Comparison of ENCODE assay signal across 1 cellular context in genomic region chr11:17845431-17845881, GRCh38.
TF ChIP-seq lines count a peak whose summit lies in the region.

No MANE protein-coding gene starts in this region.

TF ChIP-seq in SK-N-SH, 30 proteins besides CTCF, POLR2A, EP300 and RAD21 (continued from another document):
- TF ChIP-seq, protein P1, sequence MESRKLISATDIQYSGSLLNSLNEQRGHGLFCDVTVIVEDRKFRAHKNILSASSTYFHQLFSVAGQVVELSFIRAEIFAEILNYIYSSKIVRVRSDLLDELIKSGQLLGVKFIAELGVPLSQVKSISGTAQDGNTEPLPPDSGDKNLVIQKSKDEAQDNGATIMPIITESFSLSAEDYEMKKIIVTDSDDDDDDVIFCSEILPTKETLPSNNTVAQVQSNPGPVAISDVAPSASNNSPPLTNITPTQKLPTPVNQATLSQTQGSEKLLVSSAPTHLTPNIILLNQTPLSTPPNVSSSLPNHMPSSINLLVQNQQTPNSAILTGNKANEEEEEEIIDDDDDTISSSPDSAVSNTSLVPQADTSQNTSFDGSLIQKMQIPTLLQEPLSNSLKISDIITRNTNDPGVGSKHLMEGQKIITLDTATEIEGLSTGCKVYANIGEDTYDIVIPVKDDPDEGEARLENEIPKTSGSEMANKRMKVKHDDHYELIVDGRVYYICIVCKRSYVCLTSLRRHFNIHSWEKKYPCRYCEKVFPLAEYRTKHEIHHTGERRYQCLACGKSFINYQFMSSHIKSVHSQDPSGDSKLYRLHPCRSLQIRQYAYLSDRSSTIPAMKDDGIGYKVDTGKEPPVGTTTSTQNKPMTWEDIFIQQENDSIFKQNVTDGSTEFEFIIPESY (IDR thresholded peaks at IDR 0.05; ENCODE audit: borderline replicate concordance, low read depth): no peak
- TF ChIP-seq RFX5 (IDR thresholded peaks at IDR 0.05; ENCODE audit: low read length): no peak; the same call in 1 of the 2 replicates
- TF ChIP-seq SIN3A (IDR thresholded peaks at IDR 0.05; ENCODE audit: borderline replicate concordance, low read depth, low read length): no peak
- TF ChIP-seq GATA2 (CRISPR knock-in tag; IDR thresholded peaks at IDR 0.05): no peak
- no peak for TF ChIP-seq USF2 (IDR thresholded peaks at IDR 0.05; ENCODE audit: borderline replicate concordance, low read depth, low read length)
- no peak for TF ChIP-seq RXRA (IDR thresholded peaks at IDR 0.05; ENCODE audit: borderline replicate concordance, low read depth)
- no peak for TF ChIP-seq CHD2 (IDR thresholded peaks at IDR 0.05; ENCODE audit: low read length, partially characterized antibody)
- no peak for TF ChIP-seq TAF1 (IDR thresholded peaks at IDR 0.05; ENCODE audit: borderline replicate concordance, low read depth, low read length)
- no peak for TF ChIP-seq FOXJ3 (CRISPR knock-in tag; IDR thresholded peaks at IDR 0.05)
- no peak for TF ChIP-seq REST (IDR thresholded peaks at IDR 0.05; ENCODE audit: low read depth, low read length)
- no peak for TF ChIP-seq MAX (IDR thresholded peaks at IDR 0.05; ENCODE audit: low read depth)
- peak; percentile 73 for TF ChIP-seq TCF12 (IDR thresholded peaks at IDR 0.05)
- TF ChIP-seq FOSL2 (IDR thresholded peaks at IDR 0.05; ENCODE audit: borderline replicate concordance, low read depth): peak; percentile 93
- TF ChIP-seq MXI1 (IDR thresholded peaks at IDR 0.05; ENCODE audit: low read depth, low read length): no peak
- no peak for TF ChIP-seq YY1 (IDR thresholded peaks at IDR 0.05; ENCODE audit: low read depth)
- peak; percentile 20; the same call in 1 of the 2 replicates for TF ChIP-seq POLR2AphosphoS5 (IDR thresholded peaks at IDR 0.05; ENCODE audit: low read depth, low read length)
- TF ChIP-seq, protein P2, sequence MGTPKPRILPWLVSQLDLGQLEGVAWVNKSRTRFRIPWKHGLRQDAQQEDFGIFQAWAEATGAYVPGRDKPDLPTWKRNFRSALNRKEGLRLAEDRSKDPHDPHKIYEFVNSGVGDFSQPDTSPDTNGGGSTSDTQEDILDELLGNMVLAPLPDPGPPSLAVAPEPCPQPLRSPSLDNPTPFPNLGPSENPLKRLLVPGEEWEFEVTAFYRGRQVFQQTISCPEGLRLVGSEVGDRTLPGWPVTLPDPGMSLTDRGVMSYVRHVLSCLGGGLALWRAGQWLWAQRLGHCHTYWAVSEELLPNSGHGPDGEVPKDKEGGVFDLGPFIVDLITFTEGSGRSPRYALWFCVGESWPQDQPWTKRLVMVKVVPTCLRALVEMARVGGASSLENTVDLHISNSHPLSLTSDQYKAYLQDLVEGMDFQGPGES (IDR thresholded peaks at IDR 0.05; ENCODE audit: low read depth, low read length): no peak
- TF ChIP-seq SMC3 (IDR thresholded peaks at IDR 0.05; ENCODE audit: low read depth, low read length): no peak
- TF ChIP-seq FOXM1 (IDR thresholded peaks at IDR 0.05; ENCODE audit: low read depth): no peak
- TF ChIP-seq RCOR1 (IDR thresholded peaks at IDR 0.05; ENCODE audit: low read length): no peak
- TF ChIP-seq TEAD4 (IDR thresholded peaks at IDR 0.05; ENCODE audit: borderline replicate concordance, insufficient read depth): no peak
- no peak for TF ChIP-seq GABPA (IDR thresholded peaks at IDR 0.05; ENCODE audit: low read depth)
- TF ChIP-seq, protein P3, sequence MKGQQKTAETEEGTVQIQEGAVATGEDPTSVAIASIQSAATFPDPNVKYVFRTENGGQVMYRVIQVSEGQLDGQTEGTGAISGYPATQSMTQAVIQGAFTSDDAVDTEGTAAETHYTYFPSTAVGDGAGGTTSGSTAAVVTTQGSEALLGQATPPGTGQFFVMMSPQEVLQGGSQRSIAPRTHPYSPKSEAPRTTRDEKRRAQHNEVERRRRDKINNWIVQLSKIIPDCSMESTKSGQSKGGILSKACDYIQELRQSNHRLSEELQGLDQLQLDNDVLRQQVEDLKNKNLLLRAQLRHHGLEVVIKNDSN (IDR thresholded peaks at IDR 0.05; ENCODE audit: borderline replicate concordance, low read depth): no peak
- no peak for TF ChIP-seq ELF1 (IDR thresholded peaks at IDR 0.05)
- no peak for TF ChIP-seq MEF2A (IDR thresholded peaks at IDR 0.05; ENCODE audit: borderline replicate concordance, low read depth)
- TF ChIP-seq NFIC (IDR thresholded peaks at IDR 0.05; ENCODE audit: borderline replicate concordance): peak; percentile 86
- TF ChIP-seq EZH2phosphoT487 (IDR thresholded peaks at IDR 0.05; ENCODE audit: borderline replicate concordance, low read depth): no peak
- peak; percentile 88 for TF ChIP-seq JUND (IDR thresholded peaks at IDR 0.05)
- no peak for TF ChIP-seq NRF1 (IDR thresholded peaks at IDR 0.05; ENCODE audit: low read depth, low read length)
